1 cellular context compared by ENCODE assay signal in genomic region chr4:152780267-152780811, GRCh38.
TF ChIP-seq lines count a peak whose summit lies in the region.

No MANE protein-coding gene starts in this region.

TF ChIP-seq in IMR-90, 13 proteins besides CTCF, POLR2A, EP300 and RAD21:
- TF ChIP-seq MAFK (IDR thresholded peaks at IDR 0.05; ENCODE audit: low read depth, low read length) (no peak), ELK1 (IDR thresholded peaks at IDR 0.05; ENCODE audit: borderline replicate concordance, low read depth, low read length) (no peak), SMC3 (IDR thresholded peaks at IDR 0.05; ENCODE audit: low read depth, low read length) (no peak), RFX5 (IDR thresholded peaks at IDR 0.05; ENCODE audit: low read depth, low read length) (no peak), CHD1 (IDR thresholded peaks at IDR 0.05; ENCODE audit: low read depth, low read length) (no peak), RCOR1 (IDR thresholded peaks at IDR 0.05; ENCODE audit: insufficient replicate concordance, low read length) (no peak), MAZ (IDR thresholded peaks at IDR 0.05; ENCODE audit: borderline replicate concordance, low read depth, low read length) (no peak), NFE2L2 (IDR thresholded peaks at IDR 0.05; ENCODE audit: low read depth, low read length) (no peak), FOS (IDR thresholded peaks at IDR 0.05; ENCODE audit: low read depth, low read length) (no peak), USF2 (IDR thresholded peaks at IDR 0.05; ENCODE audit: low read depth, low read length) (no peak), MXI1 (IDR thresholded peaks at IDR 0.05; ENCODE audit: borderline replicate concordance, low read depth, low read length) (no peak), CEBPB (IDR thresholded peaks at IDR 0.05; ENCODE audit: low read depth, low read length) (no peak), BHLHE40 (IDR thresholded peaks at IDR 0.05; ENCODE audit: low read depth, low read length) (no peak)
